ENCODE assay signal across 1 cellular context in genomic region chr4:88969746-88970145, GRCh38.
TF ChIP-seq lines count a peak whose summit lies in the region.

No MANE protein-coding gene starts in this region.

TF ChIP-seq in HepG2, 621 proteins besides CTCF, POLR2A, EP300 and RAD21 (continued from another document):
- TF ChIP-seq KLF6 (CRISPR knock-in tag; IDR thresholded peaks at IDR 0.05), result no peak
- no peak for TF ChIP-seq SMAD9 (CRISPR knock-in tag; IDR thresholded peaks at IDR 0.05)
- TF ChIP-seq SOX13 (IDR thresholded peaks at IDR 0.05), result no peak
- TF ChIP-seq SOX13 (CRISPR knock-in tag; conservative IDR thresholded peaks at IDR 0.05 in 1 of 2, IDR thresholded peaks at IDR 0.05 in 1 of 2), result no peak
- no peak for TF ChIP-seq RARG (CRISPR knock-in tag; IDR thresholded peaks at IDR 0.05; ENCODE audit: low read depth)
- no peak for TF ChIP-seq NKX3-1 (CRISPR knock-in tag; IDR thresholded peaks at IDR 0.05)
- no peak for TF ChIP-seq HMG20A (CRISPR knock-in tag; IDR thresholded peaks at IDR 0.05; ENCODE audit: borderline replicate concordance)
- no peak for TF ChIP-seq ZSCAN29 (CRISPR knock-in tag; conservative IDR thresholded peaks at IDR 0.05)
- TF ChIP-seq ZSCAN31 (CRISPR knock-in tag; IDR thresholded peaks at IDR 0.05; ENCODE audit: low read depth), result no peak
- TF ChIP-seq MAZ (IDR thresholded peaks at IDR 0.05; ENCODE audit: borderline replicate concordance, low read depth, low read length), result no peak
- TF ChIP-seq MAZ (CRISPR knock-in tag; IDR thresholded peaks at IDR 0.05; ENCODE audit: low read depth), result no peak
- TF ChIP-seq SRF (IDR thresholded peaks at IDR 0.05; ENCODE audit: low read depth, low read length), result no peak
- no peak for TF ChIP-seq RXRA (CRISPR knock-in tag; IDR thresholded peaks at IDR 0.05)
